In genomic region chr5:100430268-100430900, GRCh38 we compare ENCODE assay signal across 8 cellular contexts.
DNase-seq lines count a peak whose midpoint lies in the region; ATAC-seq, FAIRE-seq and TF ChIP-seq lines count a peak whose summit lies in the region.

No MANE protein-coding gene starts in this region.

- H3K79me2 ChIP-seq in parathyroid adenoma, result no peaks in the 10 kb centered on the region

- DNase-seq in AG08396 (ENCODE audit: low spot score), result peak; percentile 23
- DNase-seq in GM12892 (ENCODE audit: insufficient read length), result no peak
- peak; percentile 55 for DNase-seq in NCI-H748 treated with DMSO at 0.1 percent for 48 hours (lab: John Stamatoyannopoulos, UW)
- peak; percentile 25 for DNase-seq in activated T-cell treated with anti-CD3 and anti-CD28 coated beads for 48 hours (ENCODE audit: low read depth)
- DNase-seq in fibroblast of pulmonary artery (ENCODE audit: low read depth), result peak; percentile 53

- H3K27me3 ChIP-seq in parathyroid adenoma (ENCODE audit: control insufficient read depth, insufficient read depth, low read length), result no peaks in the 10 kb centered on the region

- TF ChIP-seq CTCF in fibroblast of pulmonary artery (IDR thresholded peaks at IDR 0.05; ENCODE audit: low read length, missing control alignments) (peak; percentile 100), parathyroid adenoma (IDR thresholded peaks at IDR 0.05) (peak; percentile 44)

- peak; percentile 91 for ATAC-seq in HG02763 (IDR thresholded peaks at IDR 0.05; ENCODE audit: unreplicated experiment)
- ATAC-seq in GM18520 (IDR thresholded peaks at IDR 0.05; ENCODE audit: unreplicated experiment), result no peak

- no peak overlapping the region for H3K9ac ChIP-seq in parathyroid adenoma

- no peaks in the 10 kb centered on the region for H3K36me3 ChIP-seq in parathyroid adenoma (ENCODE audit: control insufficient read depth, insufficient read depth, low read length)

- H3K9me3 ChIP-seq in parathyroid adenoma (ENCODE audit: control insufficient read depth, low read length), result no peaks in the 10 kb centered on the region

- peak; percentile 38 for FAIRE-seq in GM12892 (lab: Jason Lieb, UNC)

- no peak for TF ChIP-seq POLR2A in GM12892 (IDR thresholded peaks at IDR 0.05; ENCODE audit: low read depth, low read length)

- no peaks in the 10 kb centered on the region for H3K4me1 ChIP-seq in parathyroid adenoma

- H3K4me2 ChIP-seq in parathyroid adenoma (ENCODE audit: low read length), result no peak overlapping the region

- no peak overlapping the region for H2AFZ ChIP-seq in parathyroid adenoma

- H3K4me3 ChIP-seq in fibroblast of pulmonary artery (replicated peaks; ENCODE audit: low read depth, low read length) (no peak overlapping the region), parathyroid adenoma (ENCODE audit: low read depth, low read length) (no peak overlapping the region)

- H3K27ac ChIP-seq in parathyroid adenoma, result no peak overlapping the region
